ENCODE assay signal across 1 cellular context in the genomic region with DNA sequence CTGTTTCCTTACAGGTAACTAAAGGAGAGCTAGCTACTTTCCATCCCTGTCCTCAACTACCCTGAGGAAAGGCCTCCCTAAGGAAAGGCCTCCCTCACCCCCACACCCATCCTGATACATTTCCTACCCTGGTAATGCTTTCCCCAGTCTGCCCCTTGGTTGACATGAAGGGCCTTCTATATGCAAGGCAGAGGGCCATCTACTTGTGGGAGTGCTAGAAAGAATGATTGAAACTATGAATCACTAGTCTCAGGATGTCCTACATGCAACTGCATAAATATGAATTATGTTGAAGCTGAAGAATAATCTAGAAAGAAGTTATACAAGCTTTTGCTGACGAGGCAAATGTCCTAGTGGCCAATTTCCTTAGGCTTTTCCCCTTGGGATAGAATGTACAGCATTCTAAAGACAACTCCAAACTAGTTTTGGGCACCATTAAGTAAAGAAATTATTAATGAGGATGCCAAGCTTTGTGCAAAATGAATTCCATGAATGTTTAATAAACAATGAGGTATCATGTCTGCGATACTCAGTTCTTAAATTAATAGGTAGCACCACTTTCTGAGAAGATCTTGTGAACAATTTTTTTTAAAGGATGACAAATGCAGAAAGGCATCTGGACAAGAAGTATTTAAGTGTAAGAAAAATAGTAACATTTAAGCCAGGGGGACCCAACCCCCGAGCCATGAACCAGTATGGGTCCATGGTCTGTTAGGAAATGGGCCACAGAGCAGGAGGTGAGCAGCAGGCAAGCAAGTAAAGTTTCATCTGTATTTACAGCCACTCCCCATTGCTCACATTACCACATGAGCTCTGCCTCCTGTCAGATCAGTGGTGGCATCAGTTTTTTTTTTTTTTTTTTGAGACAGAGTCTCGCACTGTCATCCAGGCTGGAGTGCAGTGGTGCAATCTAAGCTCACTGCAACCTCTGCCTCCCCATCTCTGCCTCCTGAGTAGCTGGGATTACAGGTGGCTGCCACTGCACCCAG.
TF ChIP-seq lines count a peak whose summit lies in the region.

No MANE protein-coding gene starts in this region.

TF ChIP-seq in GM12878, 131 proteins besides CTCF, POLR2A, EP300 and RAD21 (continued from another document):
- no peak for TF ChIP-seq BRCA1 (IDR thresholded peaks at IDR 0.05; ENCODE audit: low read depth, low read length)
- no peak for TF ChIP-seq POLR2AphosphoS2 (IDR thresholded peaks at IDR 0.05; ENCODE audit: low read depth, low read length)
- TF ChIP-seq ZNF622 (IDR thresholded peaks at IDR 0.05) = no peak
- TF ChIP-seq WRNIP1 (IDR thresholded peaks at IDR 0.05; ENCODE audit: borderline replicate concordance, low read depth, low read length) = no peak
- TF ChIP-seq BHLHE40 (IDR thresholded peaks at IDR 0.05; ENCODE audit: borderline replicate concordance in 1 of 2, low read depth in 2 of 2, low read length in 1 of 2) = no peak
- no peak for TF ChIP-seq NBN (IDR thresholded peaks at IDR 0.05)
- TF ChIP-seq, protein P1, sequence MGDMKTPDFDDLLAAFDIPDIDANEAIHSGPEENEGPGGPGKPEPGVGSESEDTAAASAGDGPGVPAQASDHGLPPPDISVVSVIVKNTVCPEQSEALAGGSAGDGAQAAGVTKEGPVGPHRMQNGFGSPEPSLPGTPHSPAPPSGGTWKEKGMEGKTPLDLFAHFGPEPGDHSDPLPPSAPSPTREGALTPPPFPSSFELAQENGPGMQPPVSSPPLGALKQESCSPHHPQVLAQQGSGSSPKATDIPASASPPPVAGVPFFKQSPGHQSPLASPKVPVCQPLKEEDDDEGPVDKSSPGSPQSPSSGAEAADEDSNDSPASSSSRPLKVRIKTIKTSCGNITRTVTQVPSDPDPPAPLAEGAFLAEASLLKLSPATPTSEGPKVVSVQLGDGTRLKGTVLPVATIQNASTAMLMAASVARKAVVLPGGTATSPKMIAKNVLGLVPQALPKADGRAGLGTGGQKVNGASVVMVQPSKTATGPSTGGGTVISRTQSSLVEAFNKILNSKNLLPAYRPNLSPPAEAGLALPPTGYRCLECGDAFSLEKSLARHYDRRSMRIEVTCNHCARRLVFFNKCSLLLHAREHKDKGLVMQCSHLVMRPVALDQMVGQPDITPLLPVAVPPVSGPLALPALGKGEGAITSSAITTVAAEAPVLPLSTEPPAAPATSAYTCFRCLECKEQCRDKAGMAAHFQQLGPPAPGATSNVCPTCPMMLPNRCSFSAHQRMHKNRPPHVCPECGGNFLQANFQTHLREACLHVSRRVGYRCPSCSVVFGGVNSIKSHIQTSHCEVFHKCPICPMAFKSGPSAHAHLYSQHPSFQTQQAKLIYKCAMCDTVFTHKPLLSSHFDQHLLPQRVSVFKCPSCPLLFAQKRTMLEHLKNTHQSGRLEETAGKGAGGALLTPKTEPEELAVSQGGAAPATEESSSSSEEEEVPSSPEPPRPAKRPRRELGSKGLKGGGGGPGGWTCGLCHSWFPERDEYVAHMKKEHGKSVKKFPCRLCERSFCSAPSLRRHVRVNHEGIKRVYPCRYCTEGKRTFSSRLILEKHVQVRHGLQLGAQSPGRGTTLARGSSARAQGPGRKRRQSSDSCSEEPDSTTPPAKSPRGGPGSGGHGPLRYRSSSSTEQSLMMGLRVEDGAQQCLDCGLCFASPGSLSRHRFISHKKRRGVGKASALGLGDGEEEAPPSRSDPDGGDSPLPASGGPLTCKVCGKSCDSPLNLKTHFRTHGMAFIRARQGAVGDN (IDR thresholded peaks at IDR 0.05) = no peak
- no peak for TF ChIP-seq NR2C2 (IDR thresholded peaks at IDR 0.05; ENCODE audit: borderline replicate concordance, control insufficient read depth, insufficient read length, low read depth)
- TF ChIP-seq HDAC2 (IDR thresholded peaks at IDR 0.05) = no peak
- TF ChIP-seq FOXM1 (IDR thresholded peaks at IDR 0.05; ENCODE audit: low read depth, low read length) = no peak
- TF ChIP-seq CBX5 (IDR thresholded peaks at IDR 0.05; ENCODE audit: low read depth) = no peak
- TF ChIP-seq IKZF1 (conservative IDR thresholded peaks at IDR 0.05) = no peak
- TF ChIP-seq PAX5 (IDR thresholded peaks at IDR 0.05; ENCODE audit: borderline replicate concordance, low read depth, low read length) = no peak
- TF ChIP-seq, protein P2, sequence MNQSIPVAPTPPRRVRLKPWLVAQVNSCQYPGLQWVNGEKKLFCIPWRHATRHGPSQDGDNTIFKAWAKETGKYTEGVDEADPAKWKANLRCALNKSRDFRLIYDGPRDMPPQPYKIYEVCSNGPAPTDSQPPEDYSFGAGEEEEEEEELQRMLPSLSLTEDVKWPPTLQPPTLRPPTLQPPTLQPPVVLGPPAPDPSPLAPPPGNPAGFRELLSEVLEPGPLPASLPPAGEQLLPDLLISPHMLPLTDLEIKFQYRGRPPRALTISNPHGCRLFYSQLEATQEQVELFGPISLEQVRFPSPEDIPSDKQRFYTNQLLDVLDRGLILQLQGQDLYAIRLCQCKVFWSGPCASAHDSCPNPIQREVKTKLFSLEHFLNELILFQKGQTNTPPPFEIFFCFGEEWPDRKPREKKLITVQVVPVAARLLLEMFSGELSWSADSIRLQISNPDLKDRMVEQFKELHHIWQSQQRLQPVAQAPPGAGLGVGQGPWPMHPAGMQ (IDR thresholded peaks at IDR 0.05; ENCODE audit: borderline replicate concordance) = no peak
